ENCODE assay signal across 14 cellular contexts in the genomic region with DNA sequence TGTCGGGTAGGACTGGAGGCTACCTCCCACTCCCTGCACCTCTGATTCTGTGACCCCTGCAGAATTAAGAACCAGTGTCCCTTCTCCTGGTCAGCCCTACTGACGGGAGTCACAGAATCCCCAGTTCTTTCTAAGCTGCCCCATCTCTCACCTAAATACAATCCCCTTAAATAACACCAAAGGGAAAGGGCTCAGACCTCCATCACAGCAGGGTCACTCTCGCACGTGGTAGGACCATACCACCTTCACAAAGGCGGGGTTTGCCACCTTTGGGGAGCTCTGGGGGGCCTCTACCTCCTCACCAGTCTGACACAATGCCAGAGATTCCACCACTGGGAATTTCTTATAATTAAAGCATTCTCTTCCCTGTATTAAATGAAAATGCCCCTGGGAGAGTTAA. TPM values are rescaled to one million over a fixed set of nuclear protein-coding genes. Genes with fewer than 3 reads are reported as not detected.
DNase-seq lines count a peak whose midpoint lies in the region; ATAC-seq and TF ChIP-seq lines count a peak whose summit lies in the region.
"Had no signal": no experiment of that assay in that cellular context is flagged by ENCODE, and none has a peak within 500 bp of the region (broad histone marks: within the 10 kb centered on the region; RNA-seq: fewer than 3 reads in every experiment).

No MANE protein-coding gene starts in this region.

- no peaks in the 10 kb centered on the region for H3K27me3 Mint-ChIP-seq in activated T-cell treated with anti-CD3 and anti-CD28 coated beads, Interleukin-2, amount 50 U/mL, for 72 hours (ENCODE audit: low read depth)
- H3K27me3 Mint-ChIP-seq in naive thymus-derived CD4-positive, alpha-beta T cell = peaks cover 0 to 4% (median 0%) of the 10 kb centered on the region in 5 donors

- POLR2A ChIA-PET in IMR-90 (lab: Charles Lee; ENCODE audit: unreplicated experiment) = no interaction called here
- POLR2A ChIA-PET in naive thymus-derived CD4-positive, alpha-beta T cell (lab: Charles Lee) = interaction anchor here (0.7 to 13.3 kb wide), 14 partner anchors 11 to 840 kb away, joined by 3 to 709 read pairs (median 4); no protein-coding TSS in a partner anchor

- no peak overlapping the region for H3K23ac ChIP-seq in IMR-90 (ENCODE audit: low read depth, low read length)

- peak overlapping the region; percentile 97 for H3K27ac Mint-ChIP-seq in activated T-cell treated with anti-CD3 and anti-CD28 coated beads, Interleukin-2, amount 50 U/mL, for 72 hours
- H3K27ac Mint-ChIP-seq in naive thymus-derived CD4-positive, alpha-beta T cell = peak overlapping the region; percentile 93 to 99 (median 96)

- no peak overlapping the region for H3K4me3 ChIP-seq in BLaER1
- H3K4me3 ChIP-seq in IMR-90 (ENCODE audit: insufficient read depth, low read depth, low read length) = no peak overlapping the region
- peak overlapping the region; percentile 33 for H3K4me3 ChIP-seq in naive thymus-derived CD4-positive, alpha-beta T cell (ENCODE audit: low read length)

- 100% methylated on average over 1 of the region's 5 CpGs; no CpG with 5 or more reads in 1 of the 2 experiments for WGBS in IMR-90 (ENCODE audit: extremely low coverage in 2 of 2, insufficient read length in 1 of 2), 2 experiments

- no peak overlapping the region for H4K91ac ChIP-seq in IMR-90 (ENCODE audit: insufficient read depth, low read depth, low read length)

- peaks cover 94% of the 10 kb centered on the region for H3K4me1 Mint-ChIP-seq in activated T-cell treated with anti-CD3 and anti-CD28 coated beads, Interleukin-2, amount 50 U/mL, for 72 hours (ENCODE audit: low read depth)
- H3K4me1 Mint-ChIP-seq in naive thymus-derived CD4-positive, alpha-beta T cell = peaks cover 69 to 94% (median 92%) of the 10 kb centered on the region in 7 donors

- H3K36me3 ChIP-seq in BLaER1 (peaks cover 59% of the 10 kb centered on the region), IMR-90 (ENCODE audit: control insufficient read depth, insufficient read depth, low read length) (no peaks in the 10 kb centered on the region)
- H3K36me3 ChIP-seq in naive thymus-derived CD4-positive, alpha-beta T cell (ENCODE audit: control insufficient read depth in 2 of 3, insufficient read depth in 3 of 3, low read length in 3 of 3) = peaks cover 36 to 42% (median 37%) of the 10 kb centered on the region in 3 experiments

- peak overlapping the region; percentile 94 for H3K9ac ChIP-seq in BLaER1
- no peak overlapping the region for H3K9ac ChIP-seq in IMR-90 (ENCODE audit: low read depth, low read length)

- TF ChIP-seq CTCF in IMR-90 (conservative IDR thresholded peaks at IDR 0.05; ENCODE audit: low read depth, low read length) = no peak

- H3K36me3 Mint-ChIP-seq in activated T-cell treated with anti-CD3 and anti-CD28 coated beads, Interleukin-2, amount 50 U/mL, for 72 hours (ENCODE audit: insufficient read depth in 2 of 2) = peaks cover 30 to 35% of the 10 kb centered on the region in 2 donors
- peaks cover 25 to 52% (median 42%) of the 10 kb centered on the region in 5 donors for H3K36me3 Mint-ChIP-seq in naive thymus-derived CD4-positive, alpha-beta T cell

- no TSS peak for BruUV-seq in IMR-90 (replicated peaks; lab: Mats Ljungman, UMichigan)

- H2BK15ac ChIP-seq in IMR-90 (ENCODE audit: low read depth, low read length) = no peak overlapping the region

- H2AFZ ChIP-seq in IMR-90 (replicated peaks; ENCODE audit: low read length, poor library complexity) = no peak overlapping the region

- no peak overlapping the region for H4K8ac ChIP-seq in IMR-90 (ENCODE audit: low read depth in 2 of 2, low read length in 2 of 2)

- no peak overlapping the region for H2BK20ac ChIP-seq in IMR-90 (ENCODE audit: low read depth, low read length)

- dilution Hi-C loops in IMR-90 (cut with HindIII; ENCODE audit: low sequenced_read_pairs, unreplicated experiment) = no loop called here

- peak overlapping the region; percentile 93 for H3K4me2 ChIP-seq in BLaER1
- H3K4me2 ChIP-seq in IMR-90 (ENCODE audit: low read depth, low read length) = no peak overlapping the region

- no peak for TF ChIP-seq POLR2A in IMR-90 (IDR thresholded peaks at IDR 0.05; ENCODE audit: low read depth, low read length)

- peaks cover 90% of the 10 kb centered on the region for H3K4me1 ChIP-seq in BLaER1
- peaks cover 26% of the 10 kb centered on the region for H3K4me1 ChIP-seq in IMR-90 (ENCODE audit: control insufficient read depth, insufficient read depth, low read length)
- peaks cover 88 to 89% of the 10 kb centered on the region in 2 donors for H3K4me1 ChIP-seq in naive thymus-derived CD4-positive, alpha-beta T cell (ENCODE audit: control insufficient read depth in 2 of 2, insufficient read depth in 2 of 2, low read length in 2 of 2)

- peak overlapping the region; percentile 100 for H3K27ac ChIP-seq in BLaER1
- no peak overlapping the region for H3K27ac ChIP-seq in IMR-90 (ENCODE audit: insufficient read depth, low read length)
- peak overlapping the region; percentile 96 for H3K27ac ChIP-seq in naive thymus-derived CD4-positive, alpha-beta T cell (ENCODE audit: low read depth, low read length)
- H3K27ac ChIP-seq: foreskin keratinocyte, VCaP had no signal

- H3K4me3 Mint-ChIP-seq in activated T-cell treated with anti-CD3 and anti-CD28 coated beads, Interleukin-2, amount 50 U/mL, for 72 hours = peak overlapping the region; percentile 78 to 89
- peak overlapping the region; percentile 32 to 92 (median 60) for H3K4me3 Mint-ChIP-seq in naive thymus-derived CD4-positive, alpha-beta T cell
- H3K4me3 Mint-ChIP-seq: H9 had no signal

- H3K9me3 Mint-ChIP-seq in activated T-cell treated with anti-CD3 and anti-CD28 coated beads, Interleukin-2, amount 50 U/mL, for 72 hours = no peaks in the 10 kb centered on the region
- peaks cover 0 to 14% (median 0%) of the 10 kb centered on the region in 11 donors for H3K9me3 Mint-ChIP-seq in naive thymus-derived CD4-positive, alpha-beta T cell
- H3K9me3 Mint-ChIP-seq: H9 had no signal

- no peak for DNase-seq in IMR-90
- no peak for DNase-seq in activated T-cell treated with anti-CD3 and anti-CD28 coated beads, Interleukin-2, amount 50 U/mL, for 72 hours
- DNase-seq in naive thymus-derived CD4-positive, alpha-beta T cell = peak in 2 of 9 donors; percentile 12 to 16
- no peak for DNase-seq in kidney tubule cell (ENCODE audit: low spot score)
- no peak for DNase-seq in SKM-1 treated with dmso at 0.1 percent for 144 hours (lab: John Stamatoyannopoulos, UW; ENCODE audit: unreplicated experiment)
- no peak for DNase-seq in posterior vena cava (ENCODE audit: low spot score)
- DNase-seq: DMS53, foreskin keratinocyte, H9, occipital lobe, substantia nigra had no signal

- no peak overlapping the region for H2AK9ac ChIP-seq in IMR-90 (replicated peaks; ENCODE audit: low read depth, low read length, poor library complexity)

- H3K14ac ChIP-seq in IMR-90 (replicated peaks; ENCODE audit: low read depth, low read length) = no peak overlapping the region

- no peak overlapping the region for H3K4ac ChIP-seq in IMR-90 (ENCODE audit: low read depth, low read length)

- H2BK120ac ChIP-seq in IMR-90 (ENCODE audit: low read depth, low read length) = no peak overlapping the region

- in situ Hi-C loops in IMR-90 (cut with MboI; ENCODE audit: low sequenced_read_pairs) = loop anchor here (10.0 kb wide), 2 partner anchors 211 to 511 kb away; partner anchors contain the start of gene OXA1L

- no peak overlapping the region for H3K56ac ChIP-seq in IMR-90 (ENCODE audit: extremely low read depth, insufficient read depth, low read length)

- H3K27me3 ChIP-seq in BLaER1 (no peaks in the 10 kb centered on the region), IMR-90 (ENCODE audit: control insufficient read depth, insufficient read depth, low read length) (no peaks in the 10 kb centered on the region)
- no peaks in the 10 kb centered on the region for H3K27me3 ChIP-seq in naive thymus-derived CD4-positive, alpha-beta T cell (ENCODE audit: control insufficient read depth in 2 of 2, insufficient read depth in 2 of 2, low read length in 2 of 2)
- H3K27me3 ChIP-seq: foreskin keratinocyte had no signal

- no peak overlapping the region for H2BK5ac ChIP-seq in IMR-90 (ENCODE audit: low read depth, low read length, poor library complexity, severe bottlenecking)

- no peaks in the 10 kb centered on the region for H3K79me1 ChIP-seq in IMR-90 (ENCODE audit: low read depth in 1 of 2, low read length in 2 of 2)

- H3K18ac ChIP-seq in IMR-90 (ENCODE audit: low read depth, low read length) = no peak overlapping the region

- CTCF ChIA-PET in IMR-90 (lab: Yijun Ruan, JAX) = no interaction called here
- CTCF ChIA-PET in naive thymus-derived CD4-positive, alpha-beta T cell (lab: Charles Lee) = interaction anchor here (0.7 to 2.9 kb wide), 5 partner anchors 17 to 817 kb away, joined by 3 to 16 read pairs (median 3); no protein-coding TSS in a partner anchor

- no peaks in the 10 kb centered on the region for H4K20me1 ChIP-seq in BLaER1
- no peaks in the 10 kb centered on the region for H4K20me1 ChIP-seq in IMR-90 (ENCODE audit: insufficient read depth, low read length)

- intact Hi-C loops in IMR-90 (cut with micrococcal nuclease) (loop anchor here (10.0 kb wide), 2 partner anchors 239 to 751 kb away; partner anchors contain the start of genes BCL2L2 and PPP1R3E), posterior vena cava (cut with DNase I) (loop anchor here (10.0 kb wide), 2 partner anchors 159 to 441 kb away; no protein-coding TSS in a partner anchor)
- intact Hi-C loops in naive thymus-derived CD4-positive, alpha-beta T cell (cut with micrococcal nuclease) = loop anchor here in 1 of 2 donors (5.0 to 10.0 kb wide), 2 partner anchors 36 to 249 kb away; no protein-coding TSS in a partner anchor

- H3K9me3 ChIP-seq in BLaER1 (no peaks in the 10 kb centered on the region), IMR-90 (ENCODE audit: control insufficient read depth, insufficient read depth, low read length) (no peaks in the 10 kb centered on the region)
- no peaks in the 10 kb centered on the region for H3K9me3 ChIP-seq in naive thymus-derived CD4-positive, alpha-beta T cell (ENCODE audit: control insufficient read depth in 2 of 3, low read length in 3 of 3)

- no peak for ATAC-seq in IMR-90 (ENCODE audit: low read depth)
- no peak for ATAC-seq in activated T-cell treated with anti-CD3 and anti-CD28 coated beads, Interleukin-2, amount 50 U/mL, for 72 hours (replicated peaks in 1 of 2)
- no peak for ATAC-seq in naive thymus-derived CD4-positive, alpha-beta T cell
- no peak for ATAC-seq in HG03159 (IDR thresholded peaks at IDR 0.05; ENCODE audit: unreplicated experiment)
- ATAC-seq: foreskin keratinocyte had no signal

- peaks cover 24% of the 10 kb centered on the region for H3K9me1 ChIP-seq in IMR-90 (ENCODE audit: insufficient read depth, low read length)

- TF ChIP-seq RAD21 in IMR-90 (IDR thresholded peaks at IDR 0.05; ENCODE audit: low read length) = no peak

- 0 out of 2 replicates have a peak overlapping the region, but pooled peaks have one; percentile 11 for H2AK5ac ChIP-seq in IMR-90 (ENCODE audit: low read depth, low read length)

- H4K5ac ChIP-seq in IMR-90 (ENCODE audit: low read depth, low read length) = no peak overlapping the region

RNA-seq across cellular contexts. Expression of gene DAD1, which starts 35.6 kb away (rescaled TPM):
- total RNA-seq in IMR-90 (2012; rRNA removed) (396 and 449 TPM in 2 replicates), posterior vena cava (100 to 1,000 TPM; 160 to 182 TPM)
- 448 and 496 TPM in 2 replicates for polyA plus RNA-seq in IMR-90 (2012; rRNA removed)
- 412 and 479 TPM in 2 replicates for polyA plus RNA-seq in IMR-90 (2012; cell fraction: cytosol; rRNA removed)
- polyA plus RNA-seq in IMR-90 (2012; cell fraction: nucleus; rRNA removed; ENCODE audit: low replicate concordance) = 92.7 and 197 TPM in 2 replicates
- total RNA-seq in activated T-cell treated with anti-CD3 and anti-CD28 coated beads, Interleukin-2, amount 50 U/mL, for 72 hours = 100 to 1,000 TPM; 165 to 188 TPM
- 100 to 1,000 TPM in 3 of 5 experiments, 10 to 100 TPM in 2; 68.8 to 157 (median 117) TPM for total RNA-seq in naive thymus-derived CD4-positive, alpha-beta T cell
- 100 to 1,000 TPM; 766 to 777 TPM for polyA plus RNA-seq in naive thymus-derived CD4-positive, alpha-beta T cell

RNA-seq across cellular contexts. Expression of gene ABHD4, which starts 44.7 kb away (rescaled TPM):
- total RNA-seq in IMR-90 (2012; rRNA removed) = 5.0 and 5.3 TPM in 2 replicates
- polyA plus RNA-seq in IMR-90 (2012; rRNA removed) = 21.8 and 22.0 TPM in 2 replicates
- polyA plus RNA-seq in IMR-90 (2012; cell fraction: cytosol; rRNA removed) = 13.3 and 23.6 TPM in 2 replicates
- 22.2 and 25.4 TPM in 2 replicates for polyA plus RNA-seq in IMR-90 (2012; cell fraction: nucleus; rRNA removed; ENCODE audit: low replicate concordance)
- total RNA-seq in activated T-cell treated with anti-CD3 and anti-CD28 coated beads, Interleukin-2, amount 50 U/mL, for 72 hours = 10 to 100 TPM; 18.8 to 21.9 TPM
- 10 to 100 TPM; 10.5 to 16.3 (median 14.7) TPM for total RNA-seq in naive thymus-derived CD4-positive, alpha-beta T cell
- 10 to 100 TPM in 1 of 2 donors, 1 to 10 TPM in 1; 6.7 to 10.1 TPM for polyA plus RNA-seq in naive thymus-derived CD4-positive, alpha-beta T cell
- total RNA-seq in posterior vena cava = 10 to 100 TPM; 31.2 to 36.7 TPM
